8 cellular contexts compared by ENCODE assay signal in genomic region chr5:27472000-27472763, GRCh38.
DNase-seq lines count a peak whose midpoint lies in the region; ATAC-seq and TF ChIP-seq lines count a peak whose summit lies in the region.

No MANE protein-coding gene starts in this region.

- ATAC-seq in GM19023 (IDR thresholded peaks at IDR 0.05; ENCODE audit: unreplicated experiment) (peak; percentile 93), HG03159 (IDR thresholded peaks at IDR 0.05; ENCODE audit: unreplicated experiment) (peak; percentile 75), psoas muscle (no peak)
- ATAC-seq in CD4-positive, alpha-beta T cell (ENCODE audit: poor library complexity), result no peak
- ATAC-seq in stimulated activated memory B cell treated with anti-CD40 and anti-IgM and Interleukin-4, amounts not matched to agents 10 μg/mL and 1 μg/mL and 100 μg/mL, for 72 hours, result no peak

- H3K4me2 ChIP-seq in SK-N-SH, result peak overlapping the region; percentile 29

- no peaks in the 10 kb centered on the region for H3K4me1 Mint-ChIP-seq in CD4-positive, alpha-beta T cell (ENCODE audit: low read depth)
- H3K4me1 Mint-ChIP-seq in stimulated activated memory B cell treated with anti-CD40 and anti-IgM and Interleukin-4, amounts not matched to agents 10 μg/mL and 1 μg/mL and 100 μg/mL, for 72 hours, result no peaks in the 10 kb centered on the region

- POLR2A ChIA-PET in SK-N-SH (lab: Yijun Ruan, JAX), result no interaction called here
- POLR2A ChIA-PET in CD4-positive, alpha-beta T cell (lab: Charles Lee), result no interaction called here

- H4K20me1 ChIP-seq in SK-N-SH (ENCODE audit: insufficient read depth), result no peaks in the 10 kb centered on the region

- peak; percentile 60 for DNase-seq in Caki2 (ENCODE audit: low read depth)
- DNase-seq in SK-N-SH, result peak; percentile 3
- peak; percentile 6 for DNase-seq in kidney tubule cell (ENCODE audit: low spot score)
- DNase-seq in CD4-positive, alpha-beta T cell, result no peak
- no peak for DNase-seq in psoas muscle

- peak overlapping the region; percentile 12; the same call in 1 of the 2 replicates for H2AFZ ChIP-seq in SK-N-SH (ENCODE audit: low read depth)

- H3K36me3 ChIP-seq in SK-N-SH (replicated peaks in 1 of 2; ENCODE audit: control insufficient read depth in 1 of 2, insufficient read depth in 2 of 2, low read length in 1 of 2), result peaks cover 0 to 5% of the 10 kb centered on the region in 2 experiments
- H3K36me3 ChIP-seq in psoas muscle (ENCODE audit: insufficient read depth in 1 of 2, low read depth in 1 of 2), result no peaks in the 10 kb centered on the region

- CTCF ChIA-PET in SK-N-SH (lab: Yijun Ruan, JAX), result no interaction called here
- CTCF ChIA-PET in CD4-positive, alpha-beta T cell (lab: Charles Lee), result no interaction called here

- TF ChIP-seq CTCF in SK-N-SH (IDR thresholded peaks at IDR 0.05) (no peak), psoas muscle (IDR thresholded peaks at IDR 0.05) (no peak)
- TF ChIP-seq CTCF in CD4-positive, alpha-beta T cell (IDR thresholded peaks at IDR 0.05), result no peak

- no peaks in the 10 kb centered on the region for H3K36me3 Mint-ChIP-seq in CD4-positive, alpha-beta T cell (ENCODE audit: low read depth)
- no peaks in the 10 kb centered on the region for H3K36me3 Mint-ChIP-seq in stimulated activated memory B cell treated with anti-CD40 and anti-IgM and Interleukin-4, amounts not matched to agents 10 μg/mL and 1 μg/mL and 100 μg/mL, for 72 hours

- H3K4me3 ChIP-seq in SK-N-SH (ENCODE audit: low read depth in 2 of 2, low read length in 1 of 2) (peak overlapping the region; percentile 27 to 49; a peak in 3 of 4 replicates), psoas muscle (no peak overlapping the region)

- no peak overlapping the region for H3K9ac ChIP-seq in SK-N-SH

- H3K27me3 Mint-ChIP-seq in CD4-positive, alpha-beta T cell, result no peaks in the 10 kb centered on the region
- H3K27me3 Mint-ChIP-seq in stimulated activated memory B cell treated with anti-CD40 and anti-IgM and Interleukin-4, amounts not matched to agents 10 μg/mL and 1 μg/mL and 100 μg/mL, for 72 hours, result no peaks in the 10 kb centered on the region

- peaks cover 5% of the 10 kb centered on the region; the same call in 1 of the 2 replicates for H3K79me2 ChIP-seq in SK-N-SH (ENCODE audit: insufficient read depth)

- H3K4me1 ChIP-seq in SK-N-SH (ENCODE audit: control insufficient read depth in 1 of 2, insufficient read depth in 2 of 2, low read depth in 1 of 2, low read length in 1 of 2) (peaks cover 0 to 4% of the 10 kb centered on the region in 2 experiments; a peak in 2 of 4 replicates), psoas muscle (no peaks in the 10 kb centered on the region)

- H3K9me3 ChIP-seq in SK-N-SH (peaks cover 4% of the 10 kb centered on the region; the same call in 1 of the 2 replicates), psoas muscle (no peaks in the 10 kb centered on the region)
- H3K9me3 ChIP-seq in CD4-positive, alpha-beta T cell (ENCODE audit: control insufficient read depth, low read length), result no peaks in the 10 kb centered on the region

- in situ Hi-C loops in Caki2 (cut with HindIII; ENCODE audit: low pct_unique_long_range_greater_than_20kb, low sequenced_read_pairs), result no loop called here

- H3K9me2 ChIP-seq in SK-N-SH, result no peaks in the 10 kb centered on the region

- H3K4me3 Mint-ChIP-seq in CD4-positive, alpha-beta T cell, result no peak overlapping the region
- no peak overlapping the region for H3K4me3 Mint-ChIP-seq in stimulated activated memory B cell treated with anti-CD40 and anti-IgM and Interleukin-4, amounts not matched to agents 10 μg/mL and 1 μg/mL and 100 μg/mL, for 72 hours

- peaks cover 6% of the 10 kb centered on the region for H3K9me3 Mint-ChIP-seq in CD4-positive, alpha-beta T cell
- no peaks in the 10 kb centered on the region for H3K9me3 Mint-ChIP-seq in stimulated activated memory B cell treated with anti-CD40 and anti-IgM and Interleukin-4, amounts not matched to agents 10 μg/mL and 1 μg/mL and 100 μg/mL, for 72 hours

- H3F3A ChIP-seq in SK-N-SH (replicated peaks; ENCODE audit: insufficient read depth), result no peaks in the 10 kb centered on the region

- whole genome bisulfite sequencing in SK-N-SH (ENCODE audit: low lambda C conversion rate), result 51% methylated on average over 11 of the region's 11 CpGs
- WGBS in psoas muscle, 3 donors, result 70 to 74% (median 73%) methylated on average over 11 of the region's 11 CpGs

- H3K27ac Mint-ChIP-seq in CD4-positive, alpha-beta T cell, result no peak overlapping the region
- H3K27ac Mint-ChIP-seq in stimulated activated memory B cell treated with anti-CD40 and anti-IgM and Interleukin-4, amounts not matched to agents 10 μg/mL and 1 μg/mL and 100 μg/mL, for 72 hours, result no peak overlapping the region

- H3K27ac ChIP-seq in SK-N-SH (ENCODE audit: low read depth in 2 of 2, low read length in 1 of 2) (peak overlapping the region in 1 of 2 experiments; percentile 9; a peak in 1 of 4 replicates), psoas muscle (no peak overlapping the region)
- no peak overlapping the region for H3K27ac ChIP-seq in CD4-positive, alpha-beta T cell (ENCODE audit: low read depth, low read length)

- TF ChIP-seq EP300 in SK-N-SH (IDR thresholded peaks at IDR 0.05; ENCODE audit: borderline replicate concordance in 1 of 2, low read depth in 1 of 2, low read length in 1 of 2), result no peak

- H3K27me3 ChIP-seq in SK-N-SH (ENCODE audit: insufficient read depth) (no peaks in the 10 kb centered on the region), psoas muscle (ENCODE audit: insufficient read depth in 3 of 3, low read length in 2 of 3) (no peaks in the 10 kb centered on the region)
- H3K27me3 ChIP-seq in CD4-positive, alpha-beta T cell (ENCODE audit: control insufficient read depth, insufficient read depth, low read length), result no peaks in the 10 kb centered on the region

- intact Hi-C loops in CD4-positive, alpha-beta T cell (cut with DNase I, micrococcal nuclease), result no loop called here
- intact Hi-C loops in psoas muscle (cut with DNase I), result no loop called here

- TF ChIP-seq RAD21 in SK-N-SH (IDR thresholded peaks at IDR 0.05; ENCODE audit: low read length), result no peak

TF ChIP-seq in SK-N-SH, 30 proteins besides CTCF, POLR2A, EP300 and RAD21:
- no peak for TF ChIP-seq GATA2 (CRISPR knock-in tag; IDR thresholded peaks at IDR 0.05)
- TF ChIP-seq RXRA (IDR thresholded peaks at IDR 0.05; ENCODE audit: borderline replicate concordance, low read depth), result no peak
- TF ChIP-seq NRF1 (IDR thresholded peaks at IDR 0.05; ENCODE audit: low read depth, low read length), result no peak
- TF ChIP-seq POLR2AphosphoS5 (IDR thresholded peaks at IDR 0.05; ENCODE audit: low read depth, low read length), result 0 out of 2 replicates have a peak, but pooled peaks have one; percentile 19
- TF ChIP-seq JUND (IDR thresholded peaks at IDR 0.05), result no peak
- no peak for TF ChIP-seq RFX5 (IDR thresholded peaks at IDR 0.05; ENCODE audit: low read length)
TF ChIP-seq in SK-N-SH: peak in this region for 1.

Comparison
In these comparisons a context has a peak if more than half of its experiments do, and no peak if none do; other contexts are left out.
1. DNase-seq: peak in Caki2 (single experiment), SK-N-SH (single experiment) and kidney tubule cell (single experiment); none in CD4-positive, alpha-beta T cell (0 of 10) and psoas muscle (0 of 2).
2. ATAC-seq: peak in GM19023 (single experiment) and HG03159 (single experiment); none in CD4-positive, alpha-beta T cell (single experiment), stimulated activated memory B cell treated with anti-CD40 and anti-IgM and Interleukin-4, amounts not matched to agents 10 μg/mL and 1 μg/mL and 100 μg/mL, for 72 hours (single experiment) and psoas muscle (0 of 4).